In the genomic region with DNA sequence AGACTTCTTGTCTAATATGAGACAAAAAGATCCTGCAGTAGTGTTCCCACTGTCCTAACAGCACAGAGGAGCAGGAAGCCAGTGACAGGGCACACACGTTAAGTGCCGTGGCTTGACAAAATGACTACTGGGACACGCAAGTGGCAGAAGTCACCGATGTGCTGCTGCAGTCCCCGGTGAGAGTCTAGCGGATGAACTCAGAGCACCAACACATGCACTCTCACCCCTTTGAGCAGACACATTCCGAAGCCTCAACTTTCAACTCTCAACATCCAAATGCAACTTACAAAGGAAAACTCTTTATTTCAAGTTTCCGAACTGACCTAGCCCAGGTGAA, we compare ENCODE assay signal across 8 cellular contexts. TPM values are rescaled to one million over a fixed set of nuclear protein-coding genes. Genes with fewer than 3 reads are reported as not detected.
A peak's percentile ranks its signal among the peaks of the same experiment; 100 is the strongest.
DNase-seq lines count a peak whose midpoint lies in the region; ATAC-seq, FAIRE-seq and TF ChIP-seq lines count a peak whose summit lies in the region.

No MANE protein-coding gene starts in this region.

- intact Hi-C loops in vagina (cut with DNase I), result no loop called here

- no peak overlapping the region for H4K5ac ChIP-seq in H1 (ENCODE audit: insufficient read length, low read depth, low read length)

- POLR2A ChIA-PET in H1 (lab: Charles Lee; ENCODE audit: partially characterized antibody), result interaction anchor here (1.4 kb wide), 1 partner anchor 10 kb away, joined by 6 read pairs; no protein-coding TSS in a partner anchor

- 5% methylated on average over 8 of the region's 8 CpGs; no CpG with 5 or more reads in 1 of the 2 experiments for WGBS in H1 (ENCODE audit: extremely low coverage in 1 of 2, insufficient coverage in 1 of 2, insufficient read length in 1 of 2, insufficient replicate concordance in 2 of 2, low coverage in 1 of 2, low lambda C conversion rate in 2 of 2, missing lambda C conversion rate in 1 of 2), 2 experiments

- H3K23me2 ChIP-seq in H1 (ENCODE audit: low read depth, low read length), result peaks cover 12% of the 10 kb centered on the region

- H2BK20ac ChIP-seq in H1 (ENCODE audit: low read length), result no peak overlapping the region

- H2BK12ac ChIP-seq in H1 (ENCODE audit: low read depth, low read length), result no peak overlapping the region; the same call in 1 of the 2 replicates

- ATAC-seq in GM21576 (IDR thresholded peaks at IDR 0.05; ENCODE audit: unreplicated experiment) (no peak), GM18868 (IDR thresholded peaks at IDR 0.05; ENCODE audit: unreplicated experiment) (no peak)

- no peak for TF ChIP-seq RAD21 in H1 (IDR thresholded peaks at IDR 0.05 in 1 of 2, conservative IDR thresholded peaks at IDR 0.05 in 1 of 2; ENCODE audit: low read depth in 2 of 2, low read length in 2 of 2)

- H3K4me1 ChIP-seq in H1 (replicated peaks in 1 of 4; ENCODE audit: control insufficient read depth in 3 of 4, insufficient read depth in 4 of 4, low read length in 3 of 4) (peaks cover 0 to 7% (median 2%) of the 10 kb centered on the region in 4 experiments; a peak in 3 of 7 replicates), vagina (peaks cover 30% of the 10 kb centered on the region)

- H3K36me3 ChIP-seq in H1 (ENCODE audit: control insufficient read depth in 2 of 4, insufficient read depth in 4 of 4, low read length in 3 of 4) (no peaks in the 10 kb centered on the region), vagina (no peaks in the 10 kb centered on the region)

- no peak overlapping the region for H3K56ac ChIP-seq in H1 (replicated peaks; ENCODE audit: insufficient read length, low read depth, low read length)

- no peak overlapping the region for H3K18ac ChIP-seq in H1 (ENCODE audit: extremely low read depth, low read length)

- H3K4me3 ChIP-seq in H1 (ENCODE audit: extremely low read depth in 1 of 4, insufficient read depth in 2 of 4, low read depth in 3 of 4, low read length in 4 of 4) (peak overlapping the region; percentile 63 to 76 (median 70)), vagina (peak overlapping the region; percentile 72 to 77)

- H4K20me1 ChIP-seq in H1 (replicated peaks in 1 of 2; ENCODE audit: control insufficient read depth in 1 of 2, insufficient read depth in 2 of 2, low read length in 2 of 2), result no peaks in the 10 kb centered on the region

- CTCF ChIA-PET in H1 (lab: Charles Lee; ENCODE audit: partially characterized antibody), result interaction anchor here (0.6 to 2.7 kb wide), 10 partner anchors 10 to 90 kb away, joined by 3 to 16 read pairs (median 4); no protein-coding TSS in a partner anchor

- no peak overlapping the region for H3K14ac ChIP-seq in H1 (ENCODE audit: insufficient read length)

- no peak overlapping the region for H3K27ac ChIP-seq in H1 (ENCODE audit: low read depth, low read length)
- peak overlapping the region; percentile 95 for H3K27ac ChIP-seq in vagina

- H3K79me1 ChIP-seq in H1 (ENCODE audit: low read depth, low read length), result no peaks in the 10 kb centered on the region

- H2AFZ ChIP-seq in H1 (ENCODE audit: low read length), result peak overlapping the region; percentile 88

- H3K4me2 ChIP-seq in H1 (ENCODE audit: insufficient read depth in 1 of 2, low read depth in 2 of 2, low read length in 2 of 2), result peak overlapping the region; percentile 89 to 91

- H2BK5ac ChIP-seq in H1 (ENCODE audit: low read depth, low read length), result peak overlapping the region; percentile 27; the same call in 1 of the 2 replicates

- H2AK5ac ChIP-seq in H1 (ENCODE audit: low read depth, low read length), result no peak overlapping the region

- no peak for TF ChIP-seq EP300 in H1 (IDR thresholded peaks at IDR 0.05; ENCODE audit: borderline replicate concordance in 1 of 2, low read depth in 2 of 2, low read length in 2 of 2)

- H3K27me3 ChIP-seq in H1 (replicated peaks in 1 of 4; ENCODE audit: control insufficient read depth in 3 of 4, extremely low read depth in 1 of 4, insufficient read depth in 3 of 4, low read length in 3 of 4), result peaks cover 2 to 35% (median 16%) of the 10 kb centered on the region in 4 experiments
- H3K27me3 ChIP-seq in vagina, result no peaks in the 10 kb centered on the region

- H3K79me2 ChIP-seq in H1 (ENCODE audit: control insufficient read depth in 1 of 2, insufficient read depth in 2 of 2, low read length in 2 of 2), result no peaks in the 10 kb centered on the region

- H4K8ac ChIP-seq in H1 (ENCODE audit: extremely low read depth, insufficient read depth, low read length), result no peak overlapping the region

- peak; percentile 42 for FAIRE-seq in H1 (lab: Jason Lieb, UNC)

- H3K9ac ChIP-seq in H1 (replicated peaks in 1 of 4; ENCODE audit: extremely low read depth in 1 of 4, low read depth in 3 of 4, low read length in 3 of 4), result no peak overlapping the region

- no peak overlapping the region for H2BK15ac ChIP-seq in H1 (ENCODE audit: low read length)

- no peak overlapping the region for H4K91ac ChIP-seq in H1 (replicated peaks; ENCODE audit: insufficient read length, low read length)

- TF ChIP-seq POLR2A in H1 (IDR thresholded peaks at IDR 0.05; ENCODE audit: control extremely low read depth in 1 of 2, low read depth in 2 of 2, low read length in 2 of 2) (no peak), vagina (IDR thresholded peaks at IDR 0.05) (no peak)

- DNase-seq in EH (ENCODE audit: low read depth) (peak; percentile 52), NCI-H774 (lab: John Stamatoyannopoulos, UW) (peak; percentile 20), H1 (ENCODE audit: low read depth in 1 of 2, low spot score in 2 of 2) (peak in 1 of 2 experiments; percentile 49), midbrain (lab: John Stamatoyannopoulos, UW) (peak; percentile 39), vagina (ENCODE audit: extremely low spot score in 2 of 2) (no peak), UCSD-AML1 (lab: John Stamatoyannopoulos, UW; ENCODE audit: unreplicated experiment) (no peak)

- H2BK120ac ChIP-seq in H1 (replicated peaks; ENCODE audit: low read depth, low read length), result no peak overlapping the region

- H3K4ac ChIP-seq in H1 (replicated peaks; ENCODE audit: insufficient read length, low read depth, low read length), result no peak overlapping the region

- H3K23ac ChIP-seq in H1 (ENCODE audit: insufficient read length), result no peak overlapping the region

- no peaks in the 10 kb centered on the region for H3K9me3 ChIP-seq in H1 (ENCODE audit: insufficient read depth in 2 of 2, low read depth in 1 of 2, low read length in 1 of 2)
- no peaks in the 10 kb centered on the region for H3K9me3 ChIP-seq in vagina

- TF ChIP-seq CTCF in H1 (IDR thresholded peaks at IDR 0.05; ENCODE audit: control extremely low read depth in 1 of 3, insufficient read depth in 1 of 3, low read depth in 1 of 3, low read length in 3 of 3) (no peak), vagina (IDR thresholded peaks at IDR 0.05) (no peak)

TF ChIP-seq in H1, 55 proteins besides CTCF, POLR2A, EP300 and RAD21:
- no peak for TF ChIP-seq GTF2F1 (IDR thresholded peaks at IDR 0.05; ENCODE audit: borderline replicate concordance, low read depth, low read length)
- peak; percentile 7 for TF ChIP-seq CTBP2 (IDR thresholded peaks at IDR 0.05; ENCODE audit: borderline replicate concordance, insufficient read depth, insufficient read length, low read length)
- TF ChIP-seq BACH1 (IDR thresholded peaks at IDR 0.05; ENCODE audit: low read length), result no peak
TF ChIP-seq in H1: peak in this region for 1.

RNA-seq across cellular contexts. Expression of gene LAMA4, which starts 0.9 kb away (rescaled TPM):
- total RNA-seq in H1 (2021; fragmentation: NEBNext Ultra II Directional; extraction: Animal tissue kit (Norgen Biotek cat#: 25700)), result 0.92 and 1.5 TPM in 2 replicates
- polyA plus RNA-seq in H1 (2011; rRNA removed), result 0.95 and 2.0 TPM in 2 replicates
- polyA plus RNA-seq in H1 (2011; cell fraction: cytosol; rRNA removed), result 1.1 TPM
- polyA plus RNA-seq in H1 (2011; cell fraction: nucleus; rRNA removed), result 2.0 TPM
- 0.87 to 1.4 TPM (median 1.1 TPM) in 4 replicates for polyA plus RNA-seq in H1 (2012, experiment 1 of 2)
- polyA plus RNA-seq in H1 (2012, experiment 2 of 2), result 0.71 TPM
- 4.3 TPM for polyA plus RNA-seq in H1 (2013, experiment 1 of 2)
- polyA plus RNA-seq in H1 (2013, experiment 2 of 2), result 4.4 TPM
- 1.3 and 2.1 TPM in 2 replicates for polyA minus RNA-seq in H1 (2011; rRNA and poly(A)+ RNA removed)
- polyA minus RNA-seq in H1 (2011; cell fraction: cytosol; rRNA and poly(A)+ RNA removed), result 1.5 TPM
- polyA minus RNA-seq in H1 (2011; cell fraction: nucleus; rRNA and poly(A)+ RNA removed), result 2.7 TPM
- 56.5 TPM for total RNA-seq in vagina

Comparison
In these comparisons a context has a peak if more than half of its experiments do, and no peak if none do; other contexts are left out.
1. DNase-seq: peak in EH (single experiment), NCI-H774 (single experiment) and midbrain (single experiment); none in vagina (0 of 2) and UCSD-AML1 (single experiment).
2. RNA of gene LAMA4, which starts 0.9 kb away (total RNA-seq): 56.5 TPM in vagina (single experiment); 0.92 to 1.5 TPM in H1; every median in the first group is over 10 times any median in the second.